18 cellular contexts compared by ENCODE assay signal in genomic region chr16:47511882-47512281, GRCh38.
"Had no signal": no experiment of that assay in that cellular context is flagged by ENCODE, and none has a peak within 500 bp of the region (broad histone marks: within the 10 kb centered on the region; RNA-seq: fewer than 3 reads in every experiment).

No MANE protein-coding gene starts in this region.

- FAIRE-seq: endometrium, frontal cortex, islet of Langerhans, small intestine had no signal

- H3K4me1 ChIP-seq: heart left ventricle had no signal

- H3K9me3 Mint-ChIP-seq: mesothelial cell of epicardium, natural killer cell, neural crest cell had no signal

- H3K4me3 Mint-ChIP-seq: mesothelial cell of epicardium, natural killer cell, neural crest cell had no signal

- ATAC-seq: esophagus mucosa; heart left ventricle; left lobe of liver; natural killer cell; right cardiac atrium; stimulated activated naive CD8-positive, alpha-beta T cell treated with anti-CD3 and anti-CD28 coated beads, Interleukin-15, Interleukin-2, amounts not matched to agents 100 U/mL and 50 U/mL, for 24 hours had no signal

- DNase-seq: cortex of kidney; dorsolateral prefrontal cortex; effector CD8-positive, alpha-beta T cell; heart left ventricle; hippocampal formation; natural killer cell; right cardiac atrium; small intestine; stimulated activated CD4-positive, alpha-beta T cell treated with anti-CD3 and anti-CD28 coated beads, Interleukin-12 subunit alpha, Interleukin-12 subunit beta, amount 100 ng/mL, for 4 hours; stimulated activated naive CD8-positive, alpha-beta T cell treated with anti-CD3 and anti-CD28 coated beads, Interleukin-15, Interleukin-2, amounts not matched to agents 100 U/mL and 50 U/mL, for 24 hours had no signal

- H3K27me3 ChIP-seq: dorsolateral prefrontal cortex, heart left ventricle, tibial nerve had no signal

- H3K27ac Mint-ChIP-seq: mesothelial cell of epicardium, natural killer cell had no signal

- H3K36me3 Mint-ChIP-seq: natural killer cell had no signal

- H3K4me1 Mint-ChIP-seq: natural killer cell had no signal

- H3K4me3 ChIP-seq: dorsolateral prefrontal cortex, heart left ventricle, tibial nerve had no signal

- H3K27ac ChIP-seq: dorsolateral prefrontal cortex, heart left ventricle, tibial nerve had no signal

- H3K9me3 ChIP-seq: heart left ventricle, tibial nerve had no signal
